Comparison of ENCODE assay signal across 8 cellular contexts in the genomic region with DNA sequence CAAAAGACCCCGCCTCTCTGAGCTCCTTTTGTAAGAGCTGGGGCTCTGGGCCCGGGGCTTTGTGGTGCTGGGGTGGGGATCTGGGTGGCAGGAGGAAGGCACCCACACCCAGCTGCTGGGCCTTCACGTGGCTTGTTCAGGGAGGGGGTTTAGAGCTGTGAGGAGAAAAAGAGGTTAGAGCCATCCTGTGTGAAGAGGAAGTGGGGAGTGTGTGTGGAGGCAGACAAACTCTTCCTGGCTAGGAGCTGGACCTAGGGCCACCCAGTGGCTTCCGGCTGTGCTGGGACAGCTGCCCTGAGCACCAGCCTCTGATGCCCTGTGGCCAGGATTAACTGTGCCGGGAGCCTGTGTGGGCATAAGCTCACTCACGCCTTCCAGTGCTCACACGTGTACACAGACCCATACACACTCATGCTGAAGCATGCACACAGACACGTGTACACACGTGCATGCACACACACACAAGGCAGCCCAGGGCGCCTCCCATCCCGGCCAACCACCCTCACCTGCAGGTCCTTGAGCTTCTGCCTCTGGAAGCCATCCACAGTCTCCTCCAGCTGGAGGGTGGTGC. TPM values are rescaled to one million over a fixed set of nuclear protein-coding genes. Genes with fewer than 3 reads are reported as not detected.
DNase-seq lines count a peak whose midpoint lies in the region; ATAC-seq and TF ChIP-seq lines count a peak whose summit lies in the region.

No MANE protein-coding gene starts in this region.

- no peaks in the 10 kb centered on the region for H3K27me3 ChIP-seq in CD8-positive, alpha-beta T cell (ENCODE audit: insufficient read depth, low read length)

- peak overlapping the region; percentile 26 for H3K27ac ChIP-seq in CD8-positive, alpha-beta T cell (ENCODE audit: low read depth, low read length)

- TF ChIP-seq CTCF in CD8-positive, alpha-beta T cell (IDR thresholded peaks at IDR 0.05): no peak
- TF ChIP-seq CTCF in foreskin fibroblast (IDR thresholded peaks at IDR 0.05; ENCODE audit: low read depth, low read length): no peak

- POLR2A ChIA-PET in CD8-positive, alpha-beta T cell (lab: Charles Lee): interaction anchor here (0.8 to 1.5 kb wide), 6 partner anchors 10 to 94 kb away, joined by 3 to 9 read pairs (median 4); a partner anchor contains a TSS

- DNase-seq in CD8-positive, alpha-beta T cell: peak in 6 of 7 experiments; percentile 17 to 70 (median 32)
- DNase-seq in UCSD-AML1 (lab: John Stamatoyannopoulos, UW; ENCODE audit: unreplicated experiment) (peak; percentile 74), medulla oblongata (ENCODE audit: extremely low spot score) (peak; percentile 78), AG08395 (ENCODE audit: low spot score) (no peak), NCI-H1417 (lab: John Stamatoyannopoulos, UW) (no peak), NCI-H146 (lab: John Stamatoyannopoulos, UW) (no peak), foreskin fibroblast (no peak)

- ATAC-seq in CD8-positive, alpha-beta T cell: peak; percentile 87
- peak; percentile 63 for ATAC-seq in GM21529 (IDR thresholded peaks at IDR 0.05; ENCODE audit: unreplicated experiment)

- H3K27me3 Mint-ChIP-seq in CD8-positive, alpha-beta T cell (ENCODE audit: low read depth): no peaks in the 10 kb centered on the region

- H3K9me3 ChIP-seq in CD8-positive, alpha-beta T cell (ENCODE audit: low read length): no peaks in the 10 kb centered on the region

- H3K36me3 ChIP-seq in CD8-positive, alpha-beta T cell (ENCODE audit: insufficient read depth, low read length): no peaks in the 10 kb centered on the region

- no peaks in the 10 kb centered on the region for H3K36me3 Mint-ChIP-seq in CD8-positive, alpha-beta T cell

- intact Hi-C loops in CD8-positive, alpha-beta T cell (cut with DNase I, micrococcal nuclease): no loop called here

- peaks cover 38% of the 10 kb centered on the region for H3K4me1 ChIP-seq in CD8-positive, alpha-beta T cell (ENCODE audit: insufficient read depth, low read length)

- CTCF ChIA-PET in CD8-positive, alpha-beta T cell (lab: Charles Lee): interaction anchor here (0.6 to 4.8 kb wide), 8 partner anchors 8 to 613 kb away, joined by 3 to 47 read pairs (median 3); a partner anchor contains a TSS

- H3K4me1 Mint-ChIP-seq in CD8-positive, alpha-beta T cell (ENCODE audit: low read depth): peaks cover 41% of the 10 kb centered on the region

- no peak overlapping the region for H3K4me3 ChIP-seq in CD8-positive, alpha-beta T cell (ENCODE audit: low read depth, low read length)
- H3K4me3 ChIP-seq in foreskin fibroblast (ENCODE audit: low read depth in 1 of 2, low read length in 2 of 2): no peak overlapping the region

- peak overlapping the region; percentile 61 for H3K4me3 Mint-ChIP-seq in CD8-positive, alpha-beta T cell

- H3K27ac Mint-ChIP-seq in CD8-positive, alpha-beta T cell: peak overlapping the region; percentile 91

- no peaks in the 10 kb centered on the region for H3K9me3 Mint-ChIP-seq in CD8-positive, alpha-beta T cell

RNA-seq across cellular contexts. Expression of a gene that starts 7.4 kb away (rescaled TPM):
- not detected for total RNA-seq in CD8-positive, alpha-beta T cell

Comparison
In these comparisons a context has a peak if more than half of its experiments do, and no peak if none do; other contexts are left out.
1. DNase-seq: peak in CD8-positive, alpha-beta T cell (6 of 7), UCSD-AML1 (single experiment) and medulla oblongata (single experiment); none in AG08395 (single experiment), NCI-H1417 (0 of 3), NCI-H146 (single experiment) and foreskin fibroblast (0 of 2).